Comparison of ENCODE assay signal across 19 cellular contexts in genomic region chr6:63295553-63295952, GRCh38. TPM values are rescaled to one million over a fixed set of nuclear protein-coding genes. Genes with fewer than 3 reads are reported as not detected.
"Had no signal": no experiment of that assay in that cellular context is flagged by ENCODE, and none has a peak within 500 bp of the region (broad histone marks: within the 10 kb centered on the region; RNA-seq: fewer than 3 reads in every experiment).

No MANE protein-coding gene starts in this region.

- H3K36me3 Mint-ChIP-seq: activated naive CD4-positive, alpha-beta T cell treated with anti-CD3 and anti-CD28 coated beads, Interleukin-2, amount 10 ng/mL, durations not matched to agents 7 days and 5 days; immature natural killer cell; naive thymus-derived CD4-positive, alpha-beta T cell had no signal

- H3K27me3 Mint-ChIP-seq: activated naive CD4-positive, alpha-beta T cell treated with anti-CD3 and anti-CD28 coated beads, Interleukin-2, amount 10 ng/mL, durations not matched to agents 7 days and 5 days; effector memory CD8-positive, alpha-beta T cell; T-helper 17 cell had no signal

- H3K9me3 ChIP-seq: sigmoid colon had no signal

- H3K27me3 ChIP-seq: sigmoid colon, transverse colon had no signal

- H3K27ac Mint-ChIP-seq: activated naive CD4-positive, alpha-beta T cell treated with anti-CD3 and anti-CD28 coated beads, Interleukin-2, amount 10 ng/mL, durations not matched to agents 7 days and 5 days; activated T-helper 2 cell treated with anti-CD3 and anti-CD28 coated beads, Interferon-gamma antibody, Interleukin-2, Interleukin-4, amounts not matched to agents 10 μg/mL and 5 μg/mL and 100 μg/mL, durations not matched to agents 14 hours and 24 hours and 36 hours; effector memory CD8-positive, alpha-beta T cell; immature natural killer cell; naive thymus-derived CD4-positive, alpha-beta T cell; T-helper 17 cell had no signal

- H3K4me1 ChIP-seq: sigmoid colon, transverse colon had no signal

- H3K9me3 Mint-ChIP-seq: activated naive CD4-positive, alpha-beta T cell treated with anti-CD3 and anti-CD28 coated beads, Interleukin-2, amount 10 ng/mL, durations not matched to agents 7 days and 5 days; activated T-helper 2 cell treated with anti-CD3 and anti-CD28 coated beads, Interferon-gamma antibody, Interleukin-2, Interleukin-4, amounts not matched to agents 10 μg/mL and 5 μg/mL and 100 μg/mL, durations not matched to agents 14 hours and 24 hours and 36 hours; effector memory CD8-positive, alpha-beta T cell had no signal

- DNase-seq: activated naive CD4-positive, alpha-beta T cell treated with anti-CD3 and anti-CD28 coated beads, Interleukin-2, amount 10 ng/mL, durations not matched to agents 7 days and 5 days; central memory CD4-positive, alpha-beta T cell; effector memory CD8-positive, alpha-beta T cell; erythroblast; hypothalamus; immature natural killer cell; naive thymus-derived CD4-positive, alpha-beta T cell; nucleus accumbens; sigmoid colon; stimulated activated CD4-positive, alpha-beta T cell treated with anti-CD3 and anti-CD28 coated beads, Interleukin-2, amount 100 ng/mL, for 24 hours; stimulated activated naive CD4-positive, alpha-beta T cell; substantia nigra; T-helper 17 cell; transverse colon had no signal

- H3K4me3 Mint-ChIP-seq: activated naive CD4-positive, alpha-beta T cell treated with anti-CD3 and anti-CD28 coated beads, Interleukin-2, amount 10 ng/mL, durations not matched to agents 7 days and 5 days; effector memory CD8-positive, alpha-beta T cell; immature natural killer cell; naive thymus-derived CD4-positive, alpha-beta T cell; T-helper 17 cell had no signal

- H3K27ac ChIP-seq: sigmoid colon, transverse colon had no signal

- H3K4me3 ChIP-seq: lung, sigmoid colon, transverse colon had no signal

- ATAC-seq: effector memory CD8-positive, alpha-beta T cell; naive thymus-derived CD4-positive, alpha-beta T cell; T-helper 17 cell had no signal

- H3K36me3 ChIP-seq: sigmoid colon, transverse colon had no signal

- FAIRE-seq: TTC549 had no signal

- H3K4me1 Mint-ChIP-seq: activated naive CD4-positive, alpha-beta T cell treated with anti-CD3 and anti-CD28 coated beads, Interleukin-2, amount 10 ng/mL, durations not matched to agents 7 days and 5 days; immature natural killer cell; naive thymus-derived CD4-positive, alpha-beta T cell; T-helper 17 cell had no signal

RNA-seq across cellular contexts. Expression of gene LGSN, which starts 24.2 kb away (rescaled TPM):
- total RNA-seq: activated T-helper 2 cell treated with anti-CD3 and anti-CD28 coated beads, Interferon-gamma antibody, Interleukin-2, Interleukin-4, amounts not matched to agents 10 μg/mL and 5 μg/mL and 100 μg/mL, durations not matched to agents 14 hours and 24 hours and 36 hours; mononuclear cell; pulmonary artery endothelial cell; sigmoid colon; T-helper 17 cell had no signal
- polyA plus RNA-seq: immature natural killer cell had no signal
